In genomic region chr6:152110878-152111820, GRCh38 we compare ENCODE assay signal across 15 cellular contexts.
DNase-seq lines count a peak whose midpoint lies in the region; ATAC-seq, FAIRE-seq and TF ChIP-seq lines count a peak whose summit lies in the region.
"Had no signal": no experiment of that assay in that cellular context is flagged by ENCODE, and none has a peak within 500 bp of the region (broad histone marks: within the 10 kb centered on the region; RNA-seq: fewer than 3 reads in every experiment).

No MANE protein-coding gene starts in this region.

- TF ChIP-seq CTCF in H1 (IDR thresholded peaks at IDR 0.05; ENCODE audit: control extremely low read depth in 1 of 3, insufficient read depth in 1 of 3, low read depth in 1 of 3, low read length in 3 of 3) = no peak
- TF ChIP-seq CTCF in HepG2 (CRISPR knock-in tag; IDR thresholded peaks at IDR 0.05) = peak; percentile 37; the same call in 1 of the 2 replicates
- no peak for TF ChIP-seq CTCF in upper lobe of right lung (IDR thresholded peaks at IDR 0.05)
- no peak for TF ChIP-seq CTCF in lower leg skin (IDR thresholded peaks at IDR 0.05)

- FAIRE-seq in H1 (lab: Jason Lieb, UNC) (no peak), HepG2 (lab: Jason Lieb, UNC) (no peak)
- FAIRE-seq: GM12892, K562 had no signal

- H3K4me3 ChIP-seq in H1 (ENCODE audit: extremely low read depth in 1 of 4, insufficient read depth in 2 of 4, low read depth in 3 of 4, low read length in 4 of 4) = no peak overlapping the region
- peak overlapping the region in 2 of 3 experiments; percentile 24 to 38; a peak in 2 of 6 replicates for H3K4me3 ChIP-seq in HepG2 (replicated peaks in 1 of 3; ENCODE audit: insufficient read depth in 1 of 3, low read depth in 2 of 3, low read length in 3 of 3)
- H3K4me3 ChIP-seq in upper lobe of right lung = no peak overlapping the region
- no peak overlapping the region for H3K4me3 ChIP-seq in lower leg skin (ENCODE audit: low read depth, poor library complexity, severe bottlenecking)
- H3K4me3 ChIP-seq: K562 had no signal

- TF ChIP-seq RAD21 in H1 (IDR thresholded peaks at IDR 0.05 in 1 of 2, conservative IDR thresholded peaks at IDR 0.05 in 1 of 2; ENCODE audit: low read depth in 2 of 2, low read length in 2 of 2) (0 out of 4 replicates have a peak, but pooled peaks of 1 of the 2 experiments have one; percentile 2), HepG2 (CRISPR knock-in tag; IDR thresholded peaks at IDR 0.05) (no peak)

- no peak overlapping the region for H3K9ac ChIP-seq in H1 (replicated peaks in 1 of 4; ENCODE audit: extremely low read depth in 1 of 4, low read depth in 3 of 4, low read length in 3 of 4)
- no peak overlapping the region; the same call in 1 of the 2 replicates for H3K9ac ChIP-seq in HepG2 (ENCODE audit: insufficient read depth, low read depth, low read length)

- H3K79me2 ChIP-seq in H1 (ENCODE audit: control insufficient read depth in 1 of 2, insufficient read depth in 2 of 2, low read length in 2 of 2) (no peaks in the 10 kb centered on the region), HepG2 (ENCODE audit: insufficient read depth, low read length) (no peaks in the 10 kb centered on the region)

- H4K8ac ChIP-seq in H1 (ENCODE audit: extremely low read depth, insufficient read depth, low read length) = 0 out of 2 replicates have a peak overlapping the region, but pooled peaks have one; percentile 38

- H2BK120ac ChIP-seq in H1 (replicated peaks; ENCODE audit: low read depth, low read length) = no peak overlapping the region

- no peak overlapping the region for H3K23ac ChIP-seq in H1 (ENCODE audit: insufficient read length)

- WGBS in H1 (ENCODE audit: extremely low coverage in 1 of 2, insufficient coverage in 1 of 2, insufficient read length in 1 of 2, insufficient replicate concordance in 2 of 2, low coverage in 1 of 2, low lambda C conversion rate in 2 of 2, missing lambda C conversion rate in 1 of 2), 2 experiments = 85% methylated on average over 20 of the region's 20 CpGs; no CpG with 5 or more reads in 1 of the 2 experiments
- WGBS in HepG2 (ENCODE audit: low lambda C conversion rate) = 11% methylated on average over 20 of the region's 20 CpGs
- 45 to 52% methylated on average over 20 of the region's 20 CpGs for WGBS in lower leg skin, 2 donors

- no peak overlapping the region for H3K18ac ChIP-seq in H1 (ENCODE audit: extremely low read depth, low read length)

- no peaks in the 10 kb centered on the region for H3K27me3 ChIP-seq in H1 (replicated peaks in 1 of 4; ENCODE audit: control insufficient read depth in 3 of 4, extremely low read depth in 1 of 4, insufficient read depth in 3 of 4, low read length in 3 of 4)
- peaks cover 2 to 26% of the 10 kb centered on the region in 2 experiments; a peak in 3 of 5 replicates for H3K27me3 ChIP-seq in HepG2 (ENCODE audit: control insufficient read depth in 1 of 2, insufficient read depth in 2 of 2, low read length in 2 of 2)
- H3K27me3 ChIP-seq in upper lobe of right lung = no peaks in the 10 kb centered on the region

- BruUV-seq in HepG2 (replicated peaks; lab: Mats Ljungman, UMichigan) = no TSS peak

- H3K27ac ChIP-seq in H1 (ENCODE audit: low read depth, low read length) (no peak overlapping the region), HepG2 (ENCODE audit: extremely low read length, insufficient read depth, low read length) (no peak overlapping the region), upper lobe of right lung (no peak overlapping the region)

- no peak overlapping the region for H2BK12ac ChIP-seq in H1 (ENCODE audit: low read depth, low read length)

- H3K4ac ChIP-seq in H1 (replicated peaks; ENCODE audit: insufficient read length, low read depth, low read length) = no peak overlapping the region

- no peak overlapping the region for H2AK5ac ChIP-seq in H1 (ENCODE audit: low read depth, low read length)

- H3K36me3 ChIP-seq in H1 (ENCODE audit: control insufficient read depth in 2 of 4, insufficient read depth in 4 of 4, low read length in 3 of 4) (no peaks in the 10 kb centered on the region), HepG2 (replicated peaks in 1 of 2; ENCODE audit: control insufficient read depth in 1 of 2, insufficient read depth in 2 of 2, low read length in 2 of 2) (no peaks in the 10 kb centered on the region), upper lobe of right lung (no peaks in the 10 kb centered on the region)

- no peak overlapping the region for H3K4me2 ChIP-seq in H1 (ENCODE audit: insufficient read depth in 1 of 2, low read depth in 2 of 2, low read length in 2 of 2)
- peak overlapping the region; percentile 66 for H3K4me2 ChIP-seq in HepG2 (ENCODE audit: low read depth, low read length)

- H3K23me2 ChIP-seq in H1 (ENCODE audit: low read depth, low read length) = no peaks in the 10 kb centered on the region

- H3K9me3 ChIP-seq in H1 (ENCODE audit: insufficient read depth in 2 of 2, low read depth in 1 of 2, low read length in 1 of 2) (no peaks in the 10 kb centered on the region), HepG2 (ENCODE audit: low read length) (no peaks in the 10 kb centered on the region), upper lobe of right lung (no peaks in the 10 kb centered on the region)

- in situ Hi-C loops in HepG2 (cut with HindIII; ENCODE audit: extremely low pct_ligation_motif_present, low pct_unique_long_range_greater_than_20kb) = no loop called here

- no peak overlapping the region for H4K91ac ChIP-seq in H1 (replicated peaks; ENCODE audit: insufficient read length, low read length)

- H3K4me1 ChIP-seq in H1 (replicated peaks in 1 of 4; ENCODE audit: control insufficient read depth in 3 of 4, insufficient read depth in 4 of 4, low read length in 3 of 4) = no peaks in the 10 kb centered on the region
- H3K4me1 ChIP-seq in HepG2 (ENCODE audit: insufficient read depth, low read length) = peaks cover 11% of the 10 kb centered on the region
- H3K4me1 ChIP-seq in upper lobe of right lung = no peaks in the 10 kb centered on the region

- H2BK15ac ChIP-seq in H1 (ENCODE audit: low read length) = no peak overlapping the region

- H3K14ac ChIP-seq in H1 (ENCODE audit: insufficient read length) = no peak overlapping the region

- H2AFZ ChIP-seq in H1 (ENCODE audit: low read length) = peak overlapping the region; percentile 54; the same call in 1 of the 2 replicates
- H2AFZ ChIP-seq in HepG2 (ENCODE audit: low read length) = no peak overlapping the region

- no peak overlapping the region for H2BK20ac ChIP-seq in H1 (ENCODE audit: low read length)

- ATAC-seq in HepG2 (peak; percentile 83), upper lobe of right lung (peak; percentile 54), HG02885 (IDR thresholded peaks at IDR 0.05; ENCODE audit: poor library complexity, unreplicated experiment) (no peak), GM18909 (IDR thresholded peaks at IDR 0.05; ENCODE audit: poor library complexity, unreplicated experiment) (no peak)
- ATAC-seq: K562, T-helper 17 cell had no signal

- H3K56ac ChIP-seq in H1 (replicated peaks; ENCODE audit: insufficient read length, low read depth, low read length) = no peak overlapping the region

- H3K79me1 ChIP-seq in H1 (ENCODE audit: low read depth, low read length) = no peaks in the 10 kb centered on the region

- no peaks in the 10 kb centered on the region for H4K20me1 ChIP-seq in H1 (replicated peaks in 1 of 2; ENCODE audit: control insufficient read depth in 1 of 2, insufficient read depth in 2 of 2, low read length in 2 of 2)
- H4K20me1 ChIP-seq in HepG2 (ENCODE audit: insufficient read depth, low read length) = no peaks in the 10 kb centered on the region

- TF ChIP-seq POLR2A in H1 (IDR thresholded peaks at IDR 0.05; ENCODE audit: control extremely low read depth in 1 of 2, low read depth in 2 of 2, low read length in 2 of 2) (no peak), HepG2 (IDR thresholded peaks at IDR 0.05; ENCODE audit: insufficient read depth in 1 of 2, low read depth in 2 of 2, low read length in 2 of 2) (no peak), lower leg skin (IDR thresholded peaks at IDR 0.05) (no peak)

- TF ChIP-seq EP300 in H1 (IDR thresholded peaks at IDR 0.05; ENCODE audit: borderline replicate concordance in 1 of 2, low read depth in 2 of 2, low read length in 2 of 2) (no peak), HepG2 (IDR thresholded peaks at IDR 0.05; ENCODE audit: low read depth in 2 of 2, low read length in 2 of 2) (no peak), HepG2 (CRISPR knock-in tag; IDR thresholded peaks at IDR 0.05; ENCODE audit: borderline replicate concordance) (no peak)

- CTCF ChIA-PET in H1 (lab: Charles Lee; ENCODE audit: partially characterized antibody) = interaction anchor here (0.9 to 4.0 kb wide), 8 partner anchors 8 to 346 kb away, joined by 3 to 26 read pairs (median 6); no protein-coding TSS in a partner anchor
- CTCF ChIA-PET in HepG2 (lab: Yijun Ruan, JAX; ENCODE audit: low intra/inter-chr PET ratio, low total read pairs) = no interaction called here

- POLR2A ChIA-PET in H1 (lab: Charles Lee; ENCODE audit: partially characterized antibody) = no interaction called here
- POLR2A ChIA-PET in HepG2 (lab: Yijun Ruan, JAX) = no interaction called here

- no peak overlapping the region for H2BK5ac ChIP-seq in H1 (ENCODE audit: low read depth, low read length)

- DNase-seq in LHCN-M2 (ENCODE audit: low read depth) (peak; percentile 52), H1 (ENCODE audit: low read depth in 1 of 2, low spot score in 2 of 2) (no peak), HepG2 (ENCODE audit: low spot score) (no peak), upper lobe of right lung (no peak), lower leg skin (ENCODE audit: low spot score in 2 of 2) (no peak)
- DNase-seq: activated CD4-positive, alpha-beta T cell treated with anti-CD3 and anti-CD28 coated beads, Interleukin-2, amount 50 U/mL, for 48 hours; activated naive CD4-positive, alpha-beta T cell treated with anti-CD3 and anti-CD28 coated beads, Interleukin-2, amount 10 ng/mL, durations not matched to agents 7 days and 5 days; dermis blood vessel endothelial cell; glutamatergic neuron; NCI-H2029; T-helper 17 cell had no signal

- intact Hi-C loops in HepG2 (cut with micrococcal nuclease; ENCODE audit: unreplicated experiment) = no loop called here
- intact Hi-C loops in upper lobe of right lung (cut with DNase I) = no loop called here
- intact Hi-C loops in lower leg skin (cut with DNase I; ENCODE audit: low total_unique reads) = no loop called here

- H4K5ac ChIP-seq in H1 (ENCODE audit: insufficient read length, low read depth, low read length) = no peak overlapping the region

TF ChIP-seq in H1, 55 proteins besides CTCF, POLR2A, EP300 and RAD21:
- TF ChIP-seq SIX5 (IDR thresholded peaks at IDR 0.05; ENCODE audit: low read depth, low read length) (no peak), EGR1 (IDR thresholded peaks at IDR 0.05; ENCODE audit: borderline replicate concordance, low read depth, low read length) (no peak)

TF ChIP-seq in HepG2, 621 proteins besides CTCF, POLR2A, EP300 and RAD21 (continues in another document):
- TF ChIP-seq DMAP1 (CRISPR knock-in tag; IDR thresholded peaks at IDR 0.05) (no peak), CENPX (CRISPR knock-in tag; IDR thresholded peaks at IDR 0.05) (no peak), ZNF501 (CRISPR knock-in tag; IDR thresholded peaks at IDR 0.05) (peak; percentile 61), ZNF34 (CRISPR knock-in tag; IDR thresholded peaks at IDR 0.05; ENCODE audit: borderline replicate concordance) (no peak), ZNF788 (CRISPR knock-in tag; IDR thresholded peaks at IDR 0.05; ENCODE audit: borderline replicate concordance) (0 out of 2 replicates have a peak, but pooled peaks have one; percentile 22), NFKB2 (CRISPR knock-in tag; IDR thresholded peaks at IDR 0.05; ENCODE audit: borderline replicate concordance) (0 out of 2 replicates have a peak, but pooled peaks have one; percentile 29)

Comparison
In these comparisons a context has a peak if more than half of its experiments do, and no peak if none do; other contexts are left out.
1. H3K4me3 ChIP-seq: peak in HepG2 (2 of 3); none in H1 (0 of 4), upper lobe of right lung (single experiment) and lower leg skin (single experiment).
2. ATAC-seq: peak in HepG2 (single experiment) and upper lobe of right lung (single experiment); none in HG02885 (single experiment) and GM18909 (single experiment).